Comparison of ENCODE assay signal across 25 cellular contexts in the genomic region with DNA sequence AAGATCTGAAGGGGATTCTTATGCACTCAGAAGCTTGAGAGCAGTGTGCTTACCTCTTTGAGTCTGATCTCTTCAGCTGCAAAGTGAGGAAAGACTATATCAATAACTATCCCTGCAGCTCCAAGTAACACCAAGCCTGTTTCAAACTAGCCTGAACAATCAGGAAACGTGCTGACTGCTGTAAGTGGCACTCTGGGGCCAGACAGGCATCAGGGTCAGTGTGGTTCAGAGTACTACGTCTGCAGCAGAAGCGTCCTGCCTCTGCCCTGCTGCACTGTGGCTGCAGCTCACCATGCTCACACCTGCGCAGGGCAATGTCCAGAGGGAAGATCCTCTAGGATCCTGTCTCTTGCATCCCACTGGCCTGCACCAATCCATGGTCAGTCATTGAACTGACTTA. TPM values are rescaled to one million over a fixed set of nuclear protein-coding genes. Genes with fewer than 3 reads are reported as not detected.
"Had no signal": no experiment of that assay in that cellular context is flagged by ENCODE, and none has a peak within 500 bp of the region (broad histone marks: within the 10 kb centered on the region; RNA-seq: fewer than 3 reads in every experiment).

No MANE protein-coding gene starts in this region.

- ATAC-seq: esophagus mucosa; heart left ventricle; left lung; naive thymus-derived CD4-positive, alpha-beta T cell; right lobe of liver; stimulated activated effector memory CD8-positive, alpha-beta T cell treated with anti-CD3 and anti-CD28 coated beads, Interleukin-12 subunit alpha, Interleukin-12 subunit beta, amount 100 ng/mL, for 72 hours; stimulated activated naive CD8-positive, alpha-beta T cell treated with anti-CD3 and anti-CD28 coated beads, Interleukin-15, Interleukin-2, amounts not matched to agents 100 U/mL and 50 U/mL, for 24 hours had no signal

- FAIRE-seq: endometrium, frontal cortex, islet of Langerhans, urothelium cell line had no signal

- H3K36me3 ChIP-seq: heart left ventricle, left lung, ovary, right lobe of liver, suprapubic skin, thyroid gland had no signal

- H3K4me1 ChIP-seq: left lung, right lobe of liver, suprapubic skin had no signal

- H3K4me3 ChIP-seq: dorsolateral prefrontal cortex, heart left ventricle, left lung, ovary, right lobe of liver, suprapubic skin, thyroid gland had no signal

- H3K27ac ChIP-seq: dorsolateral prefrontal cortex, heart left ventricle, left lung, ovary, right lobe of liver, suprapubic skin, thyroid gland had no signal

- H3K9me3 ChIP-seq: ovary, suprapubic skin, thyroid gland had no signal

- H3K27me3 ChIP-seq: heart left ventricle, ovary, right lobe of liver, suprapubic skin, thyroid gland had no signal

- DNase-seq: cortex of kidney; dorsolateral prefrontal cortex; effector memory CD4-positive, alpha-beta T cell; hippocampal formation; left lung; naive thymus-derived CD4-positive, alpha-beta T cell; ovary; stimulated activated CD4-positive, alpha-beta T cell treated with anti-CD3 and anti-CD28 coated beads, Interleukin-4, amount 100 ng/mL, for 1 hour; stimulated activated CD8-positive, alpha-beta memory T cell treated with anti-CD3 and anti-CD28 coated beads, Interleukin-4, amount 100 ng/mL, for 48 hours; stimulated activated naive CD8-positive, alpha-beta T cell treated with anti-CD3 and anti-CD28 coated beads, Interleukin-15, Interleukin-2, amounts not matched to agents 100 U/mL and 50 U/mL, for 24 hours; thyroid gland had no signal

RNA-seq across cellular contexts. Expression of a gene that starts 25.5 kb away (rescaled TPM):
- total RNA-seq: dorsolateral prefrontal cortex; esophagus mucosa; fibroblast of lung; frontal cortex; glomerular endothelial cell; left lung; mesenteric fat pad; mononuclear cell; naive thymus-derived CD4-positive, alpha-beta T cell; ovary; suprapubic skin; thyroid gland had no signal
- polyA plus RNA-seq: fibroblast of lung; naive thymus-derived CD4-positive, alpha-beta T cell; neural cell; ovary had no signal
